Comparison of ENCODE assay signal across 1 cellular context in the genomic region with DNA sequence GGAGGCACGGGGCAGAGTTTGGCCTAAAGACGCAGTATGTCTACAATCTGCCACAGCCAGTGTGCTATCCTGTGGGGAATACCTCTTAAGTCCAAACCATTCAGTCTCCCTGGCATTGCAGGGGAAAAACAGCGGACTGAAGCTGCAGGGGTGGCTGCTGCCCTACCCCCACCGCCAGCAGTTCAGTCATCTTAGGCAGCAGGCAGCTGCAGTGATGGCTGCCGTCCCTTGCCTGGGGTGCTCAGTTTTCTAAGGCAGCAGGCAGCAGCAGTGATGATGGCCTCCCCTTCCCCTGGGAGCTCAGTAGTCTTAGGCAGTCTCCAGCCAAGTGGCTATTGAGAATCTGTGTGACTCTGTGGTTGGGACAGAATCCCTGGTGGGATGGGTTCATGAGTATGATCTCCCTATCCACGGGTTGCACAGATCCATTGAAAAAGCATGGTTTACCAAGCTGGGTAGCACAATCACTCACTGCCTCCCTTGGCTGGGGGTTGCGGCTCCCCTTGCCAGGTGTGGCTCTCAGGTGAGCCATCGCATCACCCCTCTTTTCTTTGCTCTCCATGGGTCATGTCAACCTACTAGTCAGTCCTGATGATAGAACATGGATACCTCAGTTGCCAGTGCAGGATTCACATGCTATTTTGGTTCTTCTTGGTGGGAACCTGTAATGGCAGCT.
A peak's percentile ranks its signal among the peaks of the same experiment; 100 is the strongest.
TF ChIP-seq lines count a peak whose summit lies in the region.

No MANE protein-coding gene starts in this region.

TF ChIP-seq in H1, 55 proteins besides CTCF, POLR2A, EP300 and RAD21:
- TF ChIP-seq SP4 (IDR thresholded peaks at IDR 0.05; ENCODE audit: low read length) (no peak), TAF1 (IDR thresholded peaks at IDR 0.05; ENCODE audit: low read depth, low read length) (no peak), KDM1A (IDR thresholded peaks at IDR 0.05; ENCODE audit: borderline replicate concordance, low read length) (no peak), SAP30 (IDR thresholded peaks at IDR 0.05; ENCODE audit: insufficient read depth, insufficient replicate concordance, low read length) (no peak), SIRT6 (IDR thresholded peaks at IDR 0.05; ENCODE audit: low read length) (peak; percentile 60), CBX5 (IDR thresholded peaks at IDR 0.05; ENCODE audit: low read depth, low read length) (0 out of 2 replicates have a peak, but pooled peaks have one; percentile 92), POU5F1 (IDR thresholded peaks at IDR 0.05; ENCODE audit: low read depth, low read length) (peak; percentile 32; the same call in 1 of the 2 replicates), MAFK (IDR thresholded peaks at IDR 0.05; ENCODE audit: low read depth, low read length) (no peak), ATF2 (IDR thresholded peaks at IDR 0.05; ENCODE audit: low read length) (0 out of 2 replicates have a peak, but pooled peaks have one; percentile 14), KDM4A (IDR thresholded peaks at IDR 0.05; ENCODE audit: low read depth, low read length, severe bottlenecking) (no peak), KDM5A (IDR thresholded peaks at IDR 0.05; ENCODE audit: low read length) (no peak), ZNF274 (IDR thresholded peaks at IDR 0.05; ENCODE audit: borderline replicate concordance, extremely low read depth, low read length) (no peak), CREB1 (IDR thresholded peaks at IDR 0.05) (no peak; the same call in none of the 2 replicates), BACH1 (IDR thresholded peaks at IDR 0.05; ENCODE audit: low read length) (no peak; the same call in 1 of the 2 replicates), YY1 (IDR thresholded peaks at IDR 0.05; ENCODE audit: low read depth, low read length) (peak; percentile 61; the same call in 1 of the 2 replicates), POLR2AphosphoS5 (IDR thresholded peaks at IDR 0.05; ENCODE audit: low read depth, low read length) (peak; percentile 99), BCL11A (IDR thresholded peaks at IDR 0.05; ENCODE audit: low read depth in 2 of 2, low read length in 2 of 2) (no peak), CBX8 (IDR thresholded peaks at IDR 0.05; ENCODE audit: borderline replicate concordance, low read depth, low read length) (no peak), EGR1 (IDR thresholded peaks at IDR 0.05; ENCODE audit: borderline replicate concordance, low read depth, low read length) (peak; percentile 58; the same call in 1 of the 2 replicates), RXRA (IDR thresholded peaks at IDR 0.05; ENCODE audit: insufficient read depth, low read depth, low read length) (no peak), EZH2 (IDR thresholded peaks at IDR 0.05; ENCODE audit: low read depth, low read length, severe bottlenecking) (no peak), SRF (IDR thresholded peaks at IDR 0.05; ENCODE audit: low read depth, low read length) (no peak), NANOG (IDR thresholded peaks at IDR 0.05; ENCODE audit: insufficient read depth, low read depth, low read length, poor library complexity, severe bottlenecking) (peak; percentile 2), TCF12 (IDR thresholded peaks at IDR 0.05; ENCODE audit: low read depth, low read length) (peak; percentile 90; the same call in 1 of the 2 replicates), SIX5 (IDR thresholded peaks at IDR 0.05; ENCODE audit: low read depth, low read length) (no peak), CTBP2 (IDR thresholded peaks at IDR 0.05; ENCODE audit: borderline replicate concordance, insufficient read depth, insufficient read length, low read length) (peak; percentile 60), E2F6 (IDR thresholded peaks at IDR 0.05) (peak; percentile 91), CHD7 (IDR thresholded peaks at IDR 0.05; ENCODE audit: insufficient replicate concordance, low read length) (no peak), FOSL1 (IDR thresholded peaks at IDR 0.05; ENCODE audit: insufficient read depth, low read depth, low read length) (peak; percentile 79), SP1 (IDR thresholded peaks at IDR 0.05; ENCODE audit: low read depth, low read length) (no peak), GTF2F1 (IDR thresholded peaks at IDR 0.05; ENCODE audit: borderline replicate concordance, low read depth, low read length) (peak; percentile 97), TBP (IDR thresholded peaks at IDR 0.05; ENCODE audit: low read depth, low read length) (no peak), GABPA (IDR thresholded peaks at IDR 0.05; ENCODE audit: borderline replicate concordance, insufficient read depth, low read length) (no peak), RBBP5 (IDR thresholded peaks at IDR 0.05; ENCODE audit: borderline replicate concordance, low read depth, low read length) (no peak), TAF7 (optimal IDR thresholded peaks at IDR 0.05; ENCODE audit: borderline replicate concordance, low read depth, low read length) (peak; percentile 43), BRCA1 (IDR thresholded peaks at IDR 0.05; ENCODE audit: low read depth, low read length) (no peak), TEAD4 (IDR thresholded peaks at IDR 0.05; ENCODE audit: low read depth, low read length) (no peak), CHD2 (IDR thresholded peaks at IDR 0.05; ENCODE audit: low read length) (peak; percentile 70; the same call in 1 of the 2 replicates)
- TF ChIP-seq, protein P1, sequence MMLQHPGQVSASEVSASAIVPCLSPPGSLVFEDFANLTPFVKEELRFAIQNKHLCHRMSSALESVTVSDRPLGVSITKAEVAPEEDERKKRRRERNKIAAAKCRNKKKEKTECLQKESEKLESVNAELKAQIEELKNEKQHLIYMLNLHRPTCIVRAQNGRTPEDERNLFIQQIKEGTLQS (IDR thresholded peaks at IDR 0.05; ENCODE audit: insufficient read depth, low read depth, low read length), result no peak
- TF ChIP-seq, protein P2, sequence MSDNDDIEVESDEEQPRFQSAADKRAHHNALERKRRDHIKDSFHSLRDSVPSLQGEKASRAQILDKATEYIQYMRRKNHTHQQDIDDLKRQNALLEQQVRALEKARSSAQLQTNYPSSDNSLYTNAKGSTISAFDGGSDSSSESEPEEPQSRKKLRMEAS (IDR thresholded peaks at IDR 0.05), result peak; percentile 89
- TF ChIP-seq, protein P3, sequence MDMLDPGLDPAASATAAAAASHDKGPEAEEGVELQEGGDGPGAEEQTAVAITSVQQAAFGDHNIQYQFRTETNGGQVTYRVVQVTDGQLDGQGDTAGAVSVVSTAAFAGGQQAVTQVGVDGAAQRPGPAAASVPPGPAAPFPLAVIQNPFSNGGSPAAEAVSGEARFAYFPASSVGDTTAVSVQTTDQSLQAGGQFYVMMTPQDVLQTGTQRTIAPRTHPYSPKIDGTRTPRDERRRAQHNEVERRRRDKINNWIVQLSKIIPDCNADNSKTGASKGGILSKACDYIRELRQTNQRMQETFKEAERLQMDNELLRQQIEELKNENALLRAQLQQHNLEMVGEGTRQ (IDR thresholded peaks at IDR 0.05; ENCODE audit: low read length), result no peak
